Comparison of ENCODE assay signal across 17 cellular contexts in genomic region chr2:127683766-127684165, GRCh38. TPM values are rescaled to one million over a fixed set of nuclear protein-coding genes. Genes with fewer than 3 reads are reported as not detected.
A peak's percentile ranks its signal among the peaks of the same experiment; 100 is the strongest.
DNase-seq lines count a peak whose midpoint lies in the region; ATAC-seq and TF ChIP-seq lines count a peak whose summit lies in the region.
"Had no signal": no experiment of that assay in that cellular context is flagged by ENCODE, and none has a peak within 500 bp of the region (broad histone marks: within the 10 kb centered on the region; RNA-seq: fewer than 3 reads in every experiment).

No MANE protein-coding gene starts in this region.

- WGBS in sigmoid colon, 2 donors, result 75 to 84% methylated on average over 14 of the region's 14 CpGs

- no peak for TF ChIP-seq EP300 in sigmoid colon (IDR thresholded peaks at IDR 0.05)

- H3K4me1 Mint-ChIP-seq in activated naive CD4-positive, alpha-beta T cell treated with anti-CD3 and anti-CD28 coated beads for 36 hours (ENCODE audit: low read depth), result no peaks in the 10 kb centered on the region

- no peak overlapping the region for H3K9ac ChIP-seq in adipocyte (ENCODE audit: low read length)

- H3K27me3 Mint-ChIP-seq in activated naive CD4-positive, alpha-beta T cell treated with anti-CD3 and anti-CD28 coated beads for 36 hours (ENCODE audit: low read depth), result peaks cover 3% of the 10 kb centered on the region

- no peaks in the 10 kb centered on the region for H3K36me3 Mint-ChIP-seq in activated naive CD4-positive, alpha-beta T cell treated with anti-CD3 and anti-CD28 coated beads for 36 hours (ENCODE audit: low read depth)

- peak overlapping the region; percentile 67 to 88 (median 83) for H3K27ac ChIP-seq in sigmoid colon
- H3K27ac ChIP-seq: adrenal gland had no signal

- intact Hi-C loops in sigmoid colon (cut with DNase I), result loop anchor here (10.0 kb wide), 1 partner anchor 49 kb away; no protein-coding TSS in a partner anchor
- intact Hi-C loops in activated naive CD4-positive, alpha-beta T cell treated with anti-CD3 and anti-CD28 coated beads for 36 hours (cut with micrococcal nuclease), result no loop called here

- TF ChIP-seq CTCF in sigmoid colon (IDR thresholded peaks at IDR 0.05), result no peak

- no peak overlapping the region for H3K27ac Mint-ChIP-seq in activated naive CD4-positive, alpha-beta T cell treated with anti-CD3 and anti-CD28 coated beads for 36 hours
- H3K27ac Mint-ChIP-seq: activated CD8-positive, alpha-beta T cell treated with anti-CD3 and anti-CD28 coated beads for 36 hours; activated T-helper 1 cell treated with anti-CD3 and anti-CD28 coated beads, Interleukin-12 subunit alpha, Interleukin-12 subunit beta, Interleukin-2, Interleukin-4 antibody, amounts not matched to agents 30 ng/mL and 10 ng/mL and 1 ng/mL, durations not matched to agents 14 hours and 24 hours and 36 hours had no signal

- H3K36me3 ChIP-seq in adipocyte (ENCODE audit: control insufficient read depth, insufficient read depth, low read length, severe bottlenecking) (no peaks in the 10 kb centered on the region), sigmoid colon (no peaks in the 10 kb centered on the region)
- H3K36me3 ChIP-seq: adrenal gland, BE2C had no signal

- no peak for ATAC-seq in HG02759 (IDR thresholded peaks at IDR 0.05; ENCODE audit: unreplicated experiment)
- ATAC-seq: activated CD8-positive, alpha-beta T cell treated with anti-CD3 and anti-CD28 coated beads for 36 hours had no signal

- peaks cover 4% of the 10 kb centered on the region for H3K27me3 ChIP-seq in adipocyte (replicated peaks; ENCODE audit: control insufficient read depth, insufficient read depth, low read length)
- no peaks in the 10 kb centered on the region for H3K27me3 ChIP-seq in sigmoid colon
- H3K27me3 ChIP-seq: adrenal gland, BE2C had no signal

- H3K4me3 ChIP-seq in adipocyte (ENCODE audit: low read length), result no peak overlapping the region
- no peak overlapping the region for H3K4me3 ChIP-seq in sigmoid colon
- H3K4me3 ChIP-seq: adrenal gland had no signal

- H3K9me3 ChIP-seq in adipocyte (ENCODE audit: control insufficient read depth, low read length), result peaks cover 8% of the 10 kb centered on the region
- no peaks in the 10 kb centered on the region for H3K9me3 ChIP-seq in sigmoid colon
- H3K9me3 ChIP-seq: adrenal gland, BE2C had no signal

- peak; percentile 41 for DNase-seq in EL
- DNase-seq in adipocyte (ENCODE audit: low read depth), result peak; percentile 51
- DNase-seq in glomerular visceral epithelial cell (ENCODE audit: extremely low spot score), result peak; percentile 51
- DNase-seq in sigmoid colon, result peak; percentile 70
- DNase-seq in SK-N-DZ (ENCODE audit: low spot score), result no peak
- no peak for DNase-seq in activated naive CD4-positive, alpha-beta T cell treated with anti-CD3 and anti-CD28 coated beads for 36 hours
- no peak for DNase-seq in cerebellum (ENCODE audit: low spot score)
- DNase-seq: activated CD8-positive, alpha-beta T cell treated with anti-CD3 and anti-CD28 coated beads for 36 hours; BE2C; DMS153; hypothalamus; left cardiac atrium; NCI-H187 had no signal

- H3K9me3 Mint-ChIP-seq in activated naive CD4-positive, alpha-beta T cell treated with anti-CD3 and anti-CD28 coated beads for 36 hours, result peaks cover 1% of the 10 kb centered on the region

- H3K4me1 ChIP-seq in adipocyte (ENCODE audit: control insufficient read depth, insufficient read depth, low read length), result peaks cover 18% of the 10 kb centered on the region
- peaks cover 0 to 82% (median 57%) of the 10 kb centered on the region in 4 donors for H3K4me1 ChIP-seq in sigmoid colon
- H3K4me1 ChIP-seq: BE2C had no signal

- CTCF ChIA-PET in activated naive CD4-positive, alpha-beta T cell treated with anti-CD3 and anti-CD28 coated beads for 36 hours (lab: Charles Lee), result interaction anchor here (1.4 kb wide), 1 partner anchor 92 kb away, joined by 5 read pairs; no protein-coding TSS in a partner anchor

- no peak for TF ChIP-seq POLR2A in sigmoid colon (IDR thresholded peaks at IDR 0.05)

- no peak overlapping the region for H3K4me3 Mint-ChIP-seq in activated naive CD4-positive, alpha-beta T cell treated with anti-CD3 and anti-CD28 coated beads for 36 hours
- H3K4me3 Mint-ChIP-seq: activated CD8-positive, alpha-beta T cell treated with anti-CD3 and anti-CD28 coated beads for 36 hours; activated T-helper 1 cell treated with anti-CD3 and anti-CD28 coated beads, Interleukin-12 subunit alpha, Interleukin-12 subunit beta, Interleukin-2, Interleukin-4 antibody, amounts not matched to agents 30 ng/mL and 10 ng/mL and 1 ng/mL, durations not matched to agents 14 hours and 24 hours and 36 hours had no signal

RNA-seq across cellular contexts. Expression of gene LIMS2, which starts 8.4 kb away (rescaled TPM):
- total RNA-seq in sigmoid colon (100 to 1,000 TPM; 125 to 357 (median 195) TPM), cerebellum (3.3 TPM)
- 10 to 100 TPM in 2 of 3 donors, 1 to 10 TPM in 1; 3.2 to 40.6 (median 17.4) TPM for polyA plus RNA-seq in sigmoid colon
- 4.7 and 7.0 TPM in 2 replicates for polyA plus RNA-seq in SK-N-DZ (2014; cell fraction: cytosol; rRNA removed)
- 1.4 and 1.9 TPM in 2 replicates for polyA plus RNA-seq in SK-N-DZ (2014; cell fraction: nucleus; rRNA removed)
- 10 to 100 TPM; 14.6 to 15.5 TPM for total RNA-seq in activated naive CD4-positive, alpha-beta T cell treated with anti-CD3 and anti-CD28 coated beads for 36 hours

RNA-seq across cellular contexts. Expression of gene SFT2D3, which starts 17.5 kb away (rescaled TPM):
- 1 to 10 TPM; 5.6 to 8.6 (median 7.9) TPM for total RNA-seq in sigmoid colon
- 1 to 10 TPM; 1.4 to 6.5 (median 1.8) TPM for polyA plus RNA-seq in sigmoid colon
- polyA plus RNA-seq in SK-N-DZ (2014; cell fraction: cytosol; rRNA removed), result 13.7 and 16.2 TPM in 2 replicates
- 10.8 and 12.8 TPM in 2 replicates for polyA plus RNA-seq in SK-N-DZ (2014; cell fraction: nucleus; rRNA removed)
- total RNA-seq in activated naive CD4-positive, alpha-beta T cell treated with anti-CD3 and anti-CD28 coated beads for 36 hours, result 1 to 10 TPM; 3.1 to 3.3 TPM
- total RNA-seq in cerebellum, result 7.6 TPM

RNA-seq across cellular contexts. Expression of gene GPR17, which starts 37.8 kb away (rescaled TPM):
- total RNA-seq in sigmoid colon (1 to 10 TPM in 1 of 4 donors, under 1 TPM in 2, not detected in 1; 0.36 to 1.4 (median 0.66) TPM), cerebellum (8.9 TPM)
- under 1 TPM in 2 of 3 donors, not detected in 1; 0.48 to 0.60 TPM for polyA plus RNA-seq in sigmoid colon
- not detected in 2 replicates for polyA plus RNA-seq in SK-N-DZ (2014; cell fraction: cytosol; rRNA removed)
- polyA plus RNA-seq in SK-N-DZ (2014; cell fraction: nucleus; rRNA removed), result not detected in 2 replicates
- not detected for total RNA-seq in activated naive CD4-positive, alpha-beta T cell treated with anti-CD3 and anti-CD28 coated beads for 36 hours
- total RNA-seq: activated CD8-positive, alpha-beta T cell treated with anti-CD3 and anti-CD28 coated beads for 36 hours; activated T-helper 1 cell treated with anti-CD3 and anti-CD28 coated beads, Interleukin-12 subunit alpha, Interleukin-12 subunit beta, Interleukin-2, Interleukin-4 antibody, amounts not matched to agents 30 ng/mL and 10 ng/mL and 1 ng/mL, durations not matched to agents 14 hours and 24 hours and 36 hours; epithelial cell of proximal tubule had no signal

Comparison
In these comparisons a context has a peak if more than half of its experiments do, and no peak if none do; other contexts are left out.
1. DNase-seq: peak in EL (single experiment), adipocyte (single experiment), glomerular visceral epithelial cell (single experiment) and sigmoid colon (single experiment); none in SK-N-DZ (single experiment), activated naive CD4-positive, alpha-beta T cell treated with anti-CD3 and anti-CD28 coated beads for 36 hours (single experiment) and cerebellum (single experiment).
2. RNA of gene LIMS2, which starts 8.4 kb away (total RNA-seq): 125 to 357 TPM in sigmoid colon; 14.6 to 15.5 TPM in activated naive CD4-positive, alpha-beta T cell treated with anti-CD3 and anti-CD28 coated beads for 36 hours and 3.3 TPM in cerebellum (single experiment); every median in the first group is over 4 times any median in the second.